ENCODE assay signal across 3 cellular contexts in genomic region chr16:29689490-29690351, GRCh38. TPM values are rescaled to one million over a fixed set of nuclear protein-coding genes. Genes with fewer than 3 reads are reported as not detected.
"Had no signal": no experiment of that assay in that cellular context is flagged by ENCODE, and none has a peak within 500 bp of the region (broad histone marks: within the 10 kb centered on the region; RNA-seq: fewer than 3 reads in every experiment).

No MANE protein-coding gene starts in this region.

RNA-seq across cellular contexts. Expression of gene SPN, which starts 26.7 kb away (rescaled TPM):
- total RNA-seq: myocyte, pulmonary artery endothelial cell, smooth muscle cell had no signal
- polyA plus RNA-seq: smooth muscle cell had no signal

RNA-seq across cellular contexts. Expression of gene C16orf54, which starts 56.1 kb away (rescaled TPM):
- total RNA-seq: myocyte, pulmonary artery endothelial cell, smooth muscle cell had no signal
- polyA plus RNA-seq: smooth muscle cell had no signal
